ENCODE assay signal across 1 cellular context in genomic region chr16:48564544-48565444, GRCh38.
A peak's percentile ranks its signal among the peaks of the same experiment; 100 is the strongest.
TF ChIP-seq lines count a peak whose summit lies in the region.

No MANE protein-coding gene starts in this region.

TF ChIP-seq in GM12878, 131 proteins besides CTCF, POLR2A, EP300 and RAD21:
- TF ChIP-seq ZNF687 (IDR thresholded peaks at IDR 0.05) (no peak), ZBTB33 (IDR thresholded peaks at IDR 0.05) (peak; percentile 72; the same call in 1 of the 2 replicates)
TF ChIP-seq in GM12878: peak in this region for 1.
